8 cellular contexts compared by ENCODE assay signal in genomic region chr9:128127568-128127989, GRCh38. TPM values are rescaled to one million over a fixed set of nuclear protein-coding genes. Genes with fewer than 3 reads are reported as not detected.
DNase-seq lines count a peak whose midpoint lies in the region; ATAC-seq and TF ChIP-seq lines count a peak whose summit lies in the region.

Gene PTGES2, minus strand, starts transcription at chr9:128127729. Its CDS starts 12 bp downstream, at chr9:128127717.

- H3K4me3 Mint-ChIP-seq in natural killer cell, result peak within 1 kb of the TSS; percentile 99

- peaks cover 24 to 35% of the 10 kb centered on the region in 2 donors for H3K4me1 Mint-ChIP-seq in natural killer cell

- no peaks in the 10 kb centered on the region for H3K9me3 Mint-ChIP-seq in natural killer cell

- DNase-seq in COR-L47 (lab: John Stamatoyannopoulos, UW) (peak; percentile 74), HS-27A (ENCODE audit: low read depth) (peak; percentile 59), RKO (ENCODE audit: low spot score) (peak; percentile 91), fibroblast of peridontal ligament (ENCODE audit: extremely low read depth) (peak; percentile 79), natural killer cell (peak; percentile 83)
- DNase-seq in activated T-helper 1 cell treated with anti-CD3 and anti-CD28 coated beads, Interleukin-2, amount 50 U/mL, for 16 hours (ENCODE audit: low read depth in 1 of 2, low spot score in 1 of 2), result peak; percentile 52 to 74
- DNase-seq in stimulated activated naive CD4-positive, alpha-beta T cell (lab: John Stamatoyannopoulos, UW), result peak; percentile 61 to 85 (median 76)

- no peak for TF ChIP-seq CTCF in natural killer cell (IDR thresholded peaks at IDR 0.05)

- H3K27me3 Mint-ChIP-seq in natural killer cell (ENCODE audit: low read depth in 2 of 2), result peaks cover 0 to 2% of the 10 kb centered on the region in 2 donors

- ATAC-seq in GM19455 (IDR thresholded peaks at IDR 0.05; ENCODE audit: unreplicated experiment) (peak; percentile 53), natural killer cell (peak; percentile 69 to 83 (median 73))

- intact Hi-C loops in natural killer cell (cut with micrococcal nuclease), result no loop called here

- H3K36me3 Mint-ChIP-seq in natural killer cell, result no peaks in the 10 kb centered on the region

- peak within 1 kb of the TSS; percentile 98 to 99 for H3K27ac Mint-ChIP-seq in natural killer cell

RNA-seq across cellular contexts. Expression of gene PTGES2, which starts in this region (rescaled TPM):
- total RNA-seq in natural killer cell, result 10 to 100 TPM; 43.4 to 57.0 (median 53.3) TPM

Comparison
In these comparisons a context has a peak if more than half of its experiments do, and no peak if none do; other contexts are left out.
1. Peak in every context shown above with its lines: DNase-seq and ATAC-seq.